Comparison of ENCODE assay signal across 16 cellular contexts in genomic region chr1:119874186-119874585, GRCh38. TPM values are rescaled to one million over a fixed set of nuclear protein-coding genes. Genes with fewer than 3 reads are reported as not detected.
"Had no signal": no experiment of that assay in that cellular context is flagged by ENCODE, and none has a peak within 500 bp of the region (broad histone marks: within the 10 kb centered on the region; RNA-seq: fewer than 3 reads in every experiment).

No MANE protein-coding gene starts in this region.

- H3K4me3 Mint-ChIP-seq: activated naive CD4-positive, alpha-beta T cell treated with anti-CD3 and anti-CD28 coated beads, Interleukin-2, amount 50 U/mL, for 24 hours; memory B cell; neural progenitor cell; stimulated activated memory B cell treated with anti-CD40 and anti-IgM and Interleukin-4, amounts not matched to agents 10 μg/mL and 1 μg/mL and 100 μg/mL, for 72 hours had no signal

- H3K36me3 Mint-ChIP-seq: activated naive CD4-positive, alpha-beta T cell treated with anti-CD3 and anti-CD28 coated beads, Interleukin-2, amount 50 U/mL, for 24 hours; memory B cell; neural progenitor cell; stimulated activated memory B cell treated with anti-CD40 and anti-IgM and Interleukin-4, amounts not matched to agents 10 μg/mL and 1 μg/mL and 100 μg/mL, for 72 hours had no signal

- H3K4me1 Mint-ChIP-seq: activated naive CD4-positive, alpha-beta T cell treated with anti-CD3 and anti-CD28 coated beads, Interleukin-2, amount 50 U/mL, for 24 hours; memory B cell had no signal

- H3K4me1 ChIP-seq: neural progenitor cell had no signal

- ATAC-seq: body of pancreas, left lobe of liver had no signal

- H3K9me3 ChIP-seq: body of pancreas, transverse colon had no signal

- H3K4me2 ChIP-seq: neural progenitor cell had no signal

- H3K27me3 ChIP-seq: body of pancreas, neural progenitor cell, transverse colon had no signal

- H3K27ac ChIP-seq: body of pancreas, neural progenitor cell, SK-N-MC had no signal

- H3K4me3 ChIP-seq: body of pancreas, neural progenitor cell, SK-N-MC, transverse colon had no signal

- DNase-seq: activated CD4-positive, alpha-beta T cell treated with anti-CD3 and anti-CD28 coated beads, Interleukin-2, amount 50 U/mL, for 4 hours; activated effector memory CD4-positive, alpha-beta T cell treated with Interleukin-2 at 50 U/mL for 16 hours; activated T-cell treated with anti-CD3 and anti-CD28 coated beads, Interleukin-2, amount 50 U/mL, for 1 hour; cerebellar nuclear complex; dermis blood vessel endothelial cell; substantia nigra; transverse colon had no signal

- H3K9ac ChIP-seq: neural progenitor cell had no signal

- H3K27ac Mint-ChIP-seq: activated naive CD4-positive, alpha-beta T cell treated with anti-CD3 and anti-CD28 coated beads, Interleukin-2, amount 50 U/mL, for 24 hours; memory B cell; neural progenitor cell; stimulated activated memory B cell treated with anti-CD40 and anti-IgM and Interleukin-4, amounts not matched to agents 10 μg/mL and 1 μg/mL and 100 μg/mL, for 72 hours had no signal

- H3K9me3 Mint-ChIP-seq: activated naive CD4-positive, alpha-beta T cell treated with anti-CD3 and anti-CD28 coated beads, Interleukin-2, amount 50 U/mL, for 24 hours; memory B cell; neural progenitor cell; stimulated activated memory B cell treated with anti-CD40 and anti-IgM and Interleukin-4, amounts not matched to agents 10 μg/mL and 1 μg/mL and 100 μg/mL, for 72 hours had no signal

- H3K36me3 ChIP-seq: neural progenitor cell, transverse colon had no signal

RNA-seq across cellular contexts. Expression of gene ADAM30, which starts 22.1 kb away (rescaled TPM):
- total RNA-seq: body of pancreas; dermis blood vessel endothelial cell; epithelial cell of proximal tubule; left lobe of liver; T-helper 1 cell treated with Interleukin-12 subunit alpha and Interleukin-12 subunit beta and Interleukin-4 antibody, amounts not matched to agents 30 ng/mL and 1 ng/mL, for 36 hours; transverse colon had no signal
